In the genomic region with DNA sequence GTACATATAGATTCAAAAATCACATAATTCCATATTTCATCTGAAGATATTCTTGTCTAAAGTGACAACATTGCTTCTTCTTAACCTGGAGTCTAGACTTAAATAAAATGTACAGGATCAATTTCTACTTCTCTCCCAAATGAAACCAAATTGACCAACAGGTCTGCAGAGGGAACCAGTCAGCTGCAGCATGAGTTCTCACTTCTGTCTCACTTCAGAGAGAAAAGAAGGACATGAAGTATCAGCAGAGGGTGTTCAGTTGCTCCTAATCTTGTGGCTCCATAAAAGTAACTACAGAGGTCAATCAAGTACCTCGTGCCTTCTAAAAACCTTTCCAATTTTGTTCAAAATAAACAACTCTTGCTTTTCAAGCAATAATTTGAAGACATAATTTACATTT, we compare ENCODE assay signal across 21 cellular contexts. TPM values are rescaled to one million over a fixed set of nuclear protein-coding genes. Genes with fewer than 3 reads are reported as not detected.
DNase-seq lines count a peak whose midpoint lies in the region; ATAC-seq, FAIRE-seq and TF ChIP-seq lines count a peak whose summit lies in the region.
"Had no signal": no experiment of that assay in that cellular context is flagged by ENCODE, and none has a peak within 500 bp of the region (broad histone marks: within the 10 kb centered on the region; RNA-seq: fewer than 3 reads in every experiment).

No MANE protein-coding gene starts in this region.

- H3K9me3 ChIP-seq in HCT116 (ENCODE audit: control insufficient read depth in 1 of 2, insufficient read depth in 1 of 2, low read depth in 1 of 2, low read length in 2 of 2): no peaks in the 10 kb centered on the region
- H3K9me3 ChIP-seq in Panc1 (ENCODE audit: control insufficient read depth, insufficient read depth, low read depth, low read length): peaks cover 35% of the 10 kb centered on the region; the same call in 1 of the 2 replicates
- H3K9me3 ChIP-seq in H1 (ENCODE audit: insufficient read depth in 2 of 2, low read depth in 1 of 2, low read length in 1 of 2): no peaks in the 10 kb centered on the region; a peak in 1 of 4 replicates
- H3K9me3 ChIP-seq: BE2C had no signal

- H3K4me1 Mint-ChIP-seq in activated T-cell treated with anti-CD3 and anti-CD28 coated beads, Interleukin-2, amount 50 U/mL, for 4 hours (ENCODE audit: low read depth): no peaks in the 10 kb centered on the region
- H3K4me1 Mint-ChIP-seq: CD4-positive, alpha-beta memory T cell; CD4-positive, CD25-positive, alpha-beta regulatory T cell; CD8-positive, alpha-beta memory T cell had no signal

- no peak overlapping the region for H3K4ac ChIP-seq in H1 (replicated peaks; ENCODE audit: insufficient read length, low read depth, low read length)

- H3K18ac ChIP-seq in H1 (ENCODE audit: extremely low read depth, low read length): no peak overlapping the region

- TF ChIP-seq POLR2A in HCT116 (IDR thresholded peaks at IDR 0.05; ENCODE audit: borderline replicate concordance, extremely low read depth, insufficient read depth, insufficient read length) (no peak), H1 (IDR thresholded peaks at IDR 0.05; ENCODE audit: control extremely low read depth in 1 of 2, low read depth in 2 of 2, low read length in 2 of 2) (no peak)

- H3K9ac ChIP-seq in HCT116 (ENCODE audit: low read length) (no peak overlapping the region), H1 (replicated peaks in 1 of 4; ENCODE audit: extremely low read depth in 1 of 4, low read depth in 3 of 4, low read length in 3 of 4) (no peak overlapping the region)
- H3K9ac ChIP-seq: BLaER1 had no signal

- no peaks in the 10 kb centered on the region for H3K79me1 ChIP-seq in H1 (ENCODE audit: low read depth, low read length)

- TF ChIP-seq RAD21 in HCT116 (IDR thresholded peaks at IDR 0.05; ENCODE audit: low read depth) (no peak), H1 (IDR thresholded peaks at IDR 0.05 in 1 of 2, conservative IDR thresholded peaks at IDR 0.05 in 1 of 2; ENCODE audit: low read depth in 2 of 2, low read length in 2 of 2) (no peak)

- no peaks in the 10 kb centered on the region for H3K23me2 ChIP-seq in H1 (ENCODE audit: low read depth, low read length)

- no peaks in the 10 kb centered on the region for H3K79me2 ChIP-seq in HCT116 (ENCODE audit: insufficient read depth, low read length)
- no peaks in the 10 kb centered on the region for H3K79me2 ChIP-seq in H1 (ENCODE audit: control insufficient read depth in 1 of 2, insufficient read depth in 2 of 2, low read length in 2 of 2)

- H2BK15ac ChIP-seq in H1 (ENCODE audit: low read length): no peak overlapping the region

- CTCF ChIA-PET in HCT116 (lab: Charles Lee): no interaction called here
- CTCF ChIA-PET in Panc1 (lab: Charles Lee): no interaction called here
- CTCF ChIA-PET in H1 (lab: Charles Lee; ENCODE audit: partially characterized antibody): no interaction called here

- DNase-seq in HCT116 (ENCODE audit: low read depth, low spot score) (no peak), Panc1 (ENCODE audit: low read depth, low spot score) (no peak), H1 (ENCODE audit: low read depth in 1 of 2, low spot score in 2 of 2) (no peak), NCI-H446 (lab: John Stamatoyannopoulos, UW) (no peak)
- no peak for DNase-seq in activated T-cell treated with anti-CD3 and anti-CD28 coated beads, Interleukin-2, amount 50 U/mL, for 4 hours
- no peak for DNase-seq in activated CD4-positive, CD25-positive, alpha-beta regulatory T cell treated with anti-CD3 and anti-CD28 coated beads, Interleukin-2, amount 50 U/mL, for 72 hours
- DNase-seq: 8988T; ACHN; BE2C; C1 segment of cervical spinal cord; CD4-positive, alpha-beta memory T cell; CD4-positive, CD25-positive, alpha-beta regulatory T cell; CD8-positive, alpha-beta memory T cell; COR-L47; DMS79 treated with DMSO at 0.1 percent for 48 hours; GF-D8 had no signal

- H3K36me3 ChIP-seq in HCT116 (ENCODE audit: control insufficient read depth in 1 of 2, insufficient read depth in 2 of 2, low read length in 2 of 2): no peaks in the 10 kb centered on the region
- H3K36me3 ChIP-seq in Panc1 (ENCODE audit: control insufficient read depth, insufficient read depth, low read length): no peaks in the 10 kb centered on the region
- H3K36me3 ChIP-seq in H1 (ENCODE audit: control insufficient read depth in 2 of 4, insufficient read depth in 4 of 4, low read length in 3 of 4): no peaks in the 10 kb centered on the region
- H3K36me3 ChIP-seq: BE2C, BLaER1 had no signal

- no peak overlapping the region for H3K4me3 Mint-ChIP-seq in activated T-cell treated with anti-CD3 and anti-CD28 coated beads, Interleukin-2, amount 50 U/mL, for 4 hours
- H3K4me3 Mint-ChIP-seq: CD14-positive monocyte; CD4-positive, alpha-beta memory T cell; CD4-positive, CD25-positive, alpha-beta regulatory T cell; CD8-positive, alpha-beta memory T cell had no signal

- H3K9me3 Mint-ChIP-seq in activated T-cell treated with anti-CD3 and anti-CD28 coated beads, Interleukin-2, amount 50 U/mL, for 4 hours: peaks cover 51% of the 10 kb centered on the region

- POLR2A ChIA-PET in HCT116 (lab: Charles Lee) (no interaction called here), Panc1 (lab: Charles Lee) (no interaction called here), H1 (lab: Charles Lee; ENCODE audit: partially characterized antibody) (no interaction called here)

- H3K23ac ChIP-seq in H1 (ENCODE audit: insufficient read length): no peak overlapping the region

- no peak overlapping the region for H4K5ac ChIP-seq in H1 (ENCODE audit: insufficient read length, low read depth, low read length)

- H4K20me1 ChIP-seq in HCT116 (ENCODE audit: insufficient read depth): no peaks in the 10 kb centered on the region
- no peaks in the 10 kb centered on the region for H4K20me1 ChIP-seq in H1 (replicated peaks in 1 of 2; ENCODE audit: control insufficient read depth in 1 of 2, insufficient read depth in 2 of 2, low read length in 2 of 2)
- H4K20me1 ChIP-seq: BLaER1 had no signal

- no peaks in the 10 kb centered on the region for H3K27me3 ChIP-seq in HCT116 (ENCODE audit: insufficient read depth, low read length)
- no peaks in the 10 kb centered on the region for H3K27me3 ChIP-seq in Panc1 (ENCODE audit: control insufficient read depth, insufficient read depth, low read length)
- no peaks in the 10 kb centered on the region for H3K27me3 ChIP-seq in H1 (replicated peaks in 1 of 4; ENCODE audit: control insufficient read depth in 3 of 4, extremely low read depth in 1 of 4, insufficient read depth in 3 of 4, low read length in 3 of 4)
- H3K27me3 ChIP-seq: BE2C, BLaER1 had no signal

- H2BK120ac ChIP-seq in H1 (replicated peaks; ENCODE audit: low read depth, low read length): no peak overlapping the region

- no peak overlapping the region for H4K91ac ChIP-seq in H1 (replicated peaks; ENCODE audit: insufficient read length, low read length)

- no peaks in the 10 kb centered on the region for H3K36me3 Mint-ChIP-seq in activated T-cell treated with anti-CD3 and anti-CD28 coated beads, Interleukin-2, amount 50 U/mL, for 4 hours (ENCODE audit: insufficient read depth)
- H3K36me3 Mint-ChIP-seq: CD14-positive monocyte; CD4-positive, alpha-beta memory T cell; CD4-positive, CD25-positive, alpha-beta regulatory T cell; CD8-positive, alpha-beta memory T cell had no signal

- H3K9me2 ChIP-seq in HCT116 (ENCODE audit: insufficient read depth): no peaks in the 10 kb centered on the region

- ATAC-seq in HCT116 (no peak), Panc1 (no peak)
- no peak for ATAC-seq in activated T-cell treated with anti-CD3 and anti-CD28 coated beads, Interleukin-2, amount 50 U/mL, for 4 hours

- H3K4me3 ChIP-seq in HCT116 (replicated peaks in 1 of 2; ENCODE audit: low read depth in 1 of 2, low read length in 2 of 2) (no peak overlapping the region), Panc1 (ENCODE audit: low read depth in 2 of 2, low read length in 2 of 2) (no peak overlapping the region), H1 (ENCODE audit: extremely low read depth in 1 of 4, insufficient read depth in 2 of 4, low read depth in 3 of 4, low read length in 4 of 4) (no peak overlapping the region)
- H3K4me3 ChIP-seq: BLaER1 had no signal

- 76% methylated on average over 1 of the region's 1 CpG; no CpG with 5 or more reads in 1 of the 2 experiments for WGBS in H1 (ENCODE audit: extremely low coverage in 1 of 2, insufficient coverage in 1 of 2, insufficient read length in 1 of 2, insufficient replicate concordance in 2 of 2, low coverage in 1 of 2, low lambda C conversion rate in 2 of 2, missing lambda C conversion rate in 1 of 2), 2 experiments

- RAD21 ChIA-PET in HCT116 (lab: Charles Lee; ENCODE audit: low non-redundant PET in 1 of 2, low total read pairs in 2 of 2, uncharacterized antibody in 2 of 2, unreplicated experiment in 2 of 2): no interaction called here

- TF ChIP-seq EP300 in H1 (IDR thresholded peaks at IDR 0.05; ENCODE audit: borderline replicate concordance in 1 of 2, low read depth in 2 of 2, low read length in 2 of 2): no peak

- H3K14ac ChIP-seq in H1 (ENCODE audit: insufficient read length): no peak overlapping the region

- no peak overlapping the region for H2AK5ac ChIP-seq in H1 (ENCODE audit: low read depth, low read length)

- in situ Hi-C loops in Panc1 (cut with HindIII; ENCODE audit: low pct_unique_long_range_greater_than_20kb, low sequenced_read_pairs): no loop called here

- BruUV-seq in HCT116 (replicated peaks; lab: Mats Ljungman, UMichigan) (no TSS peak), Panc1 (replicated peaks; lab: Mats Ljungman, UMichigan) (no TSS peak)

- no peak overlapping the region for H3K27ac ChIP-seq in HCT116 (ENCODE audit: low read depth, low read length)
- H3K27ac ChIP-seq in Panc1 (ENCODE audit: low read length): peak overlapping the region; percentile 46; the same call in 1 of the 2 replicates
- H3K27ac ChIP-seq in H1 (ENCODE audit: low read depth, low read length): no peak overlapping the region
- H3K27ac ChIP-seq: BLaER1 had no signal

- H3K56ac ChIP-seq in H1 (replicated peaks; ENCODE audit: insufficient read length, low read depth, low read length): no peak overlapping the region

- H3K4me1 ChIP-seq in HCT116 (ENCODE audit: control insufficient read depth in 1 of 2, insufficient read depth in 2 of 2, low read length in 2 of 2) (no peaks in the 10 kb centered on the region), Panc1 (ENCODE audit: control insufficient read depth, insufficient read depth, low read length) (no peaks in the 10 kb centered on the region; the same call in 1 of the 2 replicates), H1 (replicated peaks in 1 of 4; ENCODE audit: control insufficient read depth in 3 of 4, insufficient read depth in 4 of 4, low read length in 3 of 4) (no peaks in the 10 kb centered on the region)
- H3K4me1 ChIP-seq: BE2C had no signal

- H2BK20ac ChIP-seq in H1 (ENCODE audit: low read length): no peak overlapping the region

- no peak overlapping the region for H3K4me2 ChIP-seq in HCT116 (ENCODE audit: low read length)
- no peak overlapping the region for H3K4me2 ChIP-seq in H1 (ENCODE audit: insufficient read depth in 1 of 2, low read depth in 2 of 2, low read length in 2 of 2)
- H3K4me2 ChIP-seq: BLaER1 had no signal

- no peak overlapping the region for H4K8ac ChIP-seq in H1 (ENCODE audit: extremely low read depth, insufficient read depth, low read length)

- no peak overlapping the region for H2BK5ac ChIP-seq in H1 (ENCODE audit: low read depth, low read length)

- H3K27me3 Mint-ChIP-seq in activated T-cell treated with anti-CD3 and anti-CD28 coated beads, Interleukin-2, amount 50 U/mL, for 4 hours (ENCODE audit: low read depth): no peaks in the 10 kb centered on the region
- H3K27me3 Mint-ChIP-seq: CD4-positive, alpha-beta memory T cell; CD4-positive, CD25-positive, alpha-beta regulatory T cell; CD8-positive, alpha-beta memory T cell had no signal

- intact Hi-C loops in HCT116 (cut with micrococcal nuclease): no loop called here
- intact Hi-C loops in Panc1 (cut with micrococcal nuclease; ENCODE audit: unreplicated experiment): no loop called here

- TF ChIP-seq CTCF in HCT116 (IDR thresholded peaks at IDR 0.05 in 2 of 3, conservative IDR thresholded peaks at IDR 0.05 in 1 of 3; ENCODE audit: borderline replicate concordance in 1 of 3, insufficient read depth in 1 of 3, low read depth in 2 of 3, low read length in 2 of 3): no peak
- no peak for TF ChIP-seq CTCF in Panc1 (IDR thresholded peaks at IDR 0.05)
- TF ChIP-seq CTCF in H1 (IDR thresholded peaks at IDR 0.05; ENCODE audit: control extremely low read depth in 1 of 3, insufficient read depth in 1 of 3, low read depth in 1 of 3, low read length in 3 of 3): no peak

- H2BK12ac ChIP-seq in H1 (ENCODE audit: low read depth, low read length): no peak overlapping the region

- H2AFZ ChIP-seq in HCT116 (ENCODE audit: low read depth, low read length, poor library complexity, severe bottlenecking) (no peak overlapping the region), H1 (ENCODE audit: low read length) (no peak overlapping the region)

- FAIRE-seq in H1 (lab: Jason Lieb, UNC): no peak
- FAIRE-seq: A204.1, G401.6, GM12891 had no signal

RNA-seq across cellular contexts. Expression of a gene that starts 47.2 kb away (rescaled TPM):
- 7.4 TPM for total RNA-seq in HCT116 (2021; ENCODE audit: unreplicated experiment)
- 3.8 and 4.0 TPM in 2 replicates for polyA plus RNA-seq in HCT116 (2012)
- total RNA-seq in Panc1 (2021; ENCODE audit: unreplicated experiment): 44.9 TPM
- polyA plus RNA-seq in Panc1 (2012; ENCODE audit: insufficient read length): 26.6 TPM
- total RNA-seq in H1 (2021; fragmentation: NEBNext Ultra II Directional; extraction: Animal tissue kit (Norgen Biotek cat#: 25700)): 4.6 and 5.9 TPM in 2 replicates
- polyA plus RNA-seq in H1 (2011; rRNA removed): 7.2 and 9.4 TPM in 2 replicates
- 4.1 TPM for polyA plus RNA-seq in H1 (2011; cell fraction: cytosol; rRNA removed)
- 12.9 TPM for polyA plus RNA-seq in H1 (2011; cell fraction: nucleus; rRNA removed)
- polyA plus RNA-seq in H1 (2012, experiment 1 of 2): 6.6 to 8.3 TPM (median 8.0 TPM) in 4 replicates
- polyA plus RNA-seq in H1 (2012, experiment 2 of 2): 1.5 TPM
- 3.8 TPM for polyA plus RNA-seq in H1 (2013, experiment 1 of 2)
- polyA plus RNA-seq in H1 (2013, experiment 2 of 2): 3.1 TPM
- polyA minus RNA-seq in H1 (2011; rRNA and poly(A)+ RNA removed): 14.0 and 22.9 TPM in 2 replicates
- 7.4 TPM for polyA minus RNA-seq in H1 (2011; cell fraction: cytosol; rRNA and poly(A)+ RNA removed)
- polyA minus RNA-seq in H1 (2011; cell fraction: nucleus; rRNA and poly(A)+ RNA removed): 17.3 TPM
- total RNA-seq in activated T-cell treated with anti-CD3 and anti-CD28 coated beads, Interleukin-2, amount 50 U/mL, for 4 hours: under 1 TPM in 1 of 3 donors, not detected in 2; 0.24 TPM
- total RNA-seq: CD4-positive, CD25-positive, alpha-beta regulatory T cell; CD8-positive, alpha-beta memory T cell had no signal
- polyA plus RNA-seq: CD14-positive monocyte had no signal
